ENCODE assay signal across 1 cellular context in the genomic region with DNA sequence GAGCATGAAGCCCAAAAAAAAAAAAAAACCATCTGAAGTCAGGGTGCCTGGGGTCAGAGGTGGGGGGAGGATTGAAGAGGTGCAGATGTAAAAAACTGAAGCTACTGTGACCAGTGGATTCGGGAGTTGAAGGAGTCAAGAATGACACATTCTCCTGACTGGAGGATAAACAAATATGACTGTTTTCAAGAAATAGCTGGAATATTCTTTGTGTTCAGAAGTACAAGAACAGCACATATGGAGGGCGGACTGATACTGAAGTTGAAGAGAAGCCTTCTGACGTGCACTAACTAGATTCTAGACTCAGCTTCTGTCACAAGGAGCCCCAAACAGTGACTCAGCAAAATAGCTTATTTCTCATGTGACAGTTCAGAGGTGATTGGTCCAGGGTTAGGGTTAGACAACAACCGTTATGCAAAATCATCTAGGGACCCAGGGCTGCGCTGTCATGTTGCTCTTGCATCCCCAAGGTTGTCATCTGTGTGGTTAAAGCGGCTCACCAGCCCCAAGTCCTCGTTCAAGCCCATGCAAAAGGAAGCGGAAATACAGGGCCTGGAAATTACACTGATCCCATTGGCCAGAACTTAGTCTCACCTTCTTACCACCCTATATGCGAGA.
TF ChIP-seq lines count a peak whose summit lies in the region.
"Not testable (repeated sequence)": the region's sequence is repeated elsewhere in the genome, so short reads cannot be mapped to it uniquely, and the experiment has no call there.

No MANE protein-coding gene starts in this region.

TF ChIP-seq in K562, 482 proteins besides CTCF, POLR2A, EP300 and RAD21:
- TF ChIP-seq HMBOX1 (IDR thresholded peaks at IDR 0.05): 0 out of 2 replicates have a peak, but pooled peaks have one; percentile 21
- TF ChIP-seq GABPA (tag; conservative IDR thresholded peaks at IDR 0.05; ENCODE audit: low read depth): 0 out of 2 replicates have a peak, but pooled peaks have one; percentile 16
- peak; percentile 55 for TF ChIP-seq BACH1 (tag; IDR thresholded peaks at IDR 0.05)
- TF ChIP-seq NR2C2 (CRISPR knock-in tag; IDR thresholded peaks at IDR 0.05): not testable (repeated sequence)
- peak; percentile 48; the same call in 1 of the 2 replicates for TF ChIP-seq NR2C2 (tag; IDR thresholded peaks at IDR 0.05)
TF ChIP-seq in K562: peak in this region for 4; not testable (repeated sequence) for 478.
